In the genomic region with DNA sequence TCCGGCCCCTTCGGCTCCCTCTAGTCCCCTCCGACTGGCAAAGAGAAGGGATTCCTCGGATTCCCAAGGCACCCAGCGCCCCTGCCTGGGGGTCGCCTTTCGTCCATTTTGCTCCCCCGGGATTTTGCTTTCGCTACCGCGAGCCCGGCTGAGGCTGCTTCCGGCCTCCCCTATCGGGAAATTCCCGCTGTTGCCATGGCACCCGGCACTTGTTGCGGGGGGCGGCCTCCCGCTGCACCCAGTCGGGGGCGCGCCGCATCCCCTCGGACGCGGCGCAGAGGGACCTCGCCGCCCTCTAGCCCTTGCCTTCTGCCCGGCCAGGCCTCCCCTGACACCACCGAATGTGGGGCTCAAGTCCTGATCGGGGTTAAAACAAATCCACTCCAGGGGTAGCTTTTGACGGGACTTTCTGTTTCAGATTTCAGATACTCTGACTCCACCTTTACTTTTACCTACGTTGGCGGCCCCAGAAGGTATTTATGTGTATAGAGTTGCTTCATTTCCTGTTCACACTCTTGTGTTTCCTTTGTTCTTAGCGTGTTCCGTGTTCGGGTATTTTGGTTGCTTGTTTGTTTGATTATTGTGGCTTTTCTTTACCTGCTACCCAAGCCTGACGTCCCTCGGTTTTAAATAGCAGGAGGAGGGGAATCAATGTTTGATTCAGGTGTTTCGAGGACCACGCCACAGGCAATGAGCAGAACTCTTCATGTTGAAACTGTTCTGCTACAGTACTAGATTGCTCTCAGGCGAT, we compare ENCODE assay signal across 2 cellular contexts.
TF ChIP-seq lines count a peak whose summit lies in the region.

No MANE protein-coding gene starts in this region.

TF ChIP-seq in HEK293, 187 proteins besides CTCF, POLR2A, EP300 and RAD21 (continued from another document and continues in another):
- TF ChIP-seq GFI1B (tag by site-specific recombination; IDR thresholded peaks at IDR 0.05), result no peak
- peak; percentile 91 for TF ChIP-seq ZNF18 (tag by site-specific recombination; IDR thresholded peaks at IDR 0.05)
- TF ChIP-seq, protein P1, sequence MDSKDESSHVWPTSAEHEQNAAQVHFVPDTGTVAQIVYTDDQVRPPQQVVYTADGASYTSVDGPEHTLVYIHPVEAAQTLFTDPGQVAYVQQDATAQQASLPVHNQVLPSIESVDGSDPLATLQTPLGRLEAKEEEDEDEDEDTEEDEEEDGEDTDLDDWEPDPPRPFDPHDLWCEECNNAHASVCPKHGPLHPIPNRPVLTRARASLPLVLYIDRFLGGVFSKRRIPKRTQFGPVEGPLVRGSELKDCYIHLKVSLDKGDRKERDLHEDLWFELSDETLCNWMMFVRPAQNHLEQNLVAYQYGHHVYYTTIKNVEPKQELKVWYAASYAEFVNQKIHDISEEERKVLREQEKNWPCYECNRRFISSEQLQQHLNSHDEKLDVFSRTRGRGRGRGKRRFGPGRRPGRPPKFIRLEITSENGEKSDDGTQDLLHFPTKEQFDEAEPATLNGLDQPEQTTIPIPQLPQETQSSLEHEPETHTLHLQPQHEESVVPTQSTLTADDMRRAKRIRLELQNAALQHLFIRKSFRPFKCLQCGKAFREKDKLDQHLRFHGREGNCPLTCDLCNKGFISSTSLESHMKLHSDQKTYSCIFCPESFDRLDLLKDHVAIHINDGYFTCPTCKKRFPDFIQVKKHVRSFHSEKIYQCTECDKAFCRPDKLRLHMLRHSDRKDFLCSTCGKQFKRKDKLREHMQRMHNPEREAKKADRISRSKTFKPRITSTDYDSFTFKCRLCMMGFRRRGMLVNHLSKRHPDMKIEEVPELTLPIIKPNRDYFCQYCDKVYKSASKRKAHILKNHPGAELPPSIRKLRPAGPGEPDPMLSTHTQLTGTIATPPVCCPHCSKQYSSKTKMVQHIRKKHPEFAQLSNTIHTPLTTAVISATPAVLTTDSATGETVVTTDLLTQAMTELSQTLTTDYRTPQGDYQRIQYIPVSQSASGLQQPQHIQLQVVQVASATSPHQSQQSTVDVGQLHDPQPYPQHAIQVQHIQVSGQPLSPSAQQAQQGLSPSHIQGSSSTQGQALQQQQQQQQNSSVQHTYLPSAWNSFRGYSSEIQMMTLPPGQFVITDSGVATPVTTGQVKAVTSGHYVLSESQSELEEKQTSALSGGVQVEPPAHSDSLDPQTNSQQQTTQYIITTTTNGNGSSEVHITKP (tag by site-specific recombination; IDR thresholded peaks at IDR 0.05), result peak; percentile 77
- TF ChIP-seq ZNF660 (tag by site-specific recombination; IDR thresholded peaks at IDR 0.05), result peak; percentile 99
- TF ChIP-seq, protein P2, sequence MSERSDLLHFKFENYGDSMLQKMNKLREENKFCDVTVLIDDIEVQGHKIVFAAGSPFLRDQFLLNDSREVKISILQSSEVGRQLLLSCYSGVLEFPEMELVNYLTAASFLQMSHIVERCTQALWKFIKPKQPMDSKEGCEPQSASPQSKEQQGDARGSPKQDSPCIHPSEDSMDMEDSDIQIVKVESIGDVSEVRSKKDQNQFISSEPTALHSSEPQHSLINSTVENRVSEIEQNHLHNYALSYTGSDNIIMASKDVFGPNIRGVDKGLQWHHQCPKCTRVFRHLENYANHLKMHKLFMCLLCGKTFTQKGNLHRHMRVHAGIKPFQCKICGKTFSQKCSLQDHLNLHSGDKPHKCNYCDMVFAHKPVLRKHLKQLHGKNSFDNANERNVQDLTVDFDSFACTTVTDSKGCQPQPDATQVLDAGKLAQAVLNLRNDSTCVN (tag by site-specific recombination; optimal IDR thresholded peaks at IDR 0.05), result peak; percentile 92
- TF ChIP-seq GLIS1 (tag by site-specific recombination; IDR thresholded peaks at IDR 0.05), result peak; percentile 82
- TF ChIP-seq ZBTB20 (tag by site-specific recombination; IDR thresholded peaks at IDR 0.05), result peak; percentile 8; the same call in 1 of the 2 replicates
- TF ChIP-seq PATZ1 (tag by site-specific recombination; IDR thresholded peaks at IDR 0.05), result peak; percentile 42
- TF ChIP-seq ZNF366 (tag by site-specific recombination; conservative IDR thresholded peaks at IDR 0.05), result peak; percentile 41
- no peak for TF ChIP-seq ZNF37A (tag by site-specific recombination; IDR thresholded peaks at IDR 0.05)
- peak; percentile 98 for TF ChIP-seq SCRT2 (tag by site-specific recombination; IDR thresholded peaks at IDR 0.05)
- no peak for TF ChIP-seq ZNF416 (tag by site-specific recombination; IDR thresholded peaks at IDR 0.05)
- no peak for TF ChIP-seq ZNF324 (tag by site-specific recombination; IDR thresholded peaks at IDR 0.05)
- peak; percentile 69; the same call in 1 of the 2 replicates for TF ChIP-seq ZSCAN30 (tag by site-specific recombination; IDR thresholded peaks at IDR 0.05)
- no peak for TF ChIP-seq ZNF223 (tag by site-specific recombination; IDR thresholded peaks at IDR 0.05)
- TF ChIP-seq, protein P3, sequence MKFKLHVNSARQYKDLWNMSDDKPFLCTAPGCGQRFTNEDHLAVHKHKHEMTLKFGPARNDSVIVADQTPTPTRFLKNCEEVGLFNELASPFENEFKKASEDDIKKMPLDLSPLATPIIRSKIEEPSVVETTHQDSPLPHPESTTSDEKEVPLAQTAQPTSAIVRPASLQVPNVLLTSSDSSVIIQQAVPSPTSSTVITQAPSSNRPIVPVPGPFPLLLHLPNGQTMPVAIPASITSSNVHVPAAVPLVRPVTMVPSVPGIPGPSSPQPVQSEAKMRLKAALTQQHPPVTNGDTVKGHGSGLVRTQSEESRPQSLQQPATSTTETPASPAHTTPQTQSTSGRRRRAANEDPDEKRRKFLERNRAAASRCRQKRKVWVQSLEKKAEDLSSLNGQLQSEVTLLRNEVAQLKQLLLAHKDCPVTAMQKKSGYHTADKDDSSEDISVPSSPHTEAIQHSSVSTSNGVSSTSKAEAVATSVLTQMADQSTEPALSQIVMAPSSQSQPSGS (tag by site-specific recombination; IDR thresholded peaks at IDR 0.05; ENCODE audit: low read depth), result 0 out of 2 replicates have a peak, but pooled peaks have one; percentile 16

TF ChIP-seq in liver, 16 proteins besides CTCF, POLR2A, EP300 and RAD21 (continued from another document):
- TF ChIP-seq, protein P4, sequence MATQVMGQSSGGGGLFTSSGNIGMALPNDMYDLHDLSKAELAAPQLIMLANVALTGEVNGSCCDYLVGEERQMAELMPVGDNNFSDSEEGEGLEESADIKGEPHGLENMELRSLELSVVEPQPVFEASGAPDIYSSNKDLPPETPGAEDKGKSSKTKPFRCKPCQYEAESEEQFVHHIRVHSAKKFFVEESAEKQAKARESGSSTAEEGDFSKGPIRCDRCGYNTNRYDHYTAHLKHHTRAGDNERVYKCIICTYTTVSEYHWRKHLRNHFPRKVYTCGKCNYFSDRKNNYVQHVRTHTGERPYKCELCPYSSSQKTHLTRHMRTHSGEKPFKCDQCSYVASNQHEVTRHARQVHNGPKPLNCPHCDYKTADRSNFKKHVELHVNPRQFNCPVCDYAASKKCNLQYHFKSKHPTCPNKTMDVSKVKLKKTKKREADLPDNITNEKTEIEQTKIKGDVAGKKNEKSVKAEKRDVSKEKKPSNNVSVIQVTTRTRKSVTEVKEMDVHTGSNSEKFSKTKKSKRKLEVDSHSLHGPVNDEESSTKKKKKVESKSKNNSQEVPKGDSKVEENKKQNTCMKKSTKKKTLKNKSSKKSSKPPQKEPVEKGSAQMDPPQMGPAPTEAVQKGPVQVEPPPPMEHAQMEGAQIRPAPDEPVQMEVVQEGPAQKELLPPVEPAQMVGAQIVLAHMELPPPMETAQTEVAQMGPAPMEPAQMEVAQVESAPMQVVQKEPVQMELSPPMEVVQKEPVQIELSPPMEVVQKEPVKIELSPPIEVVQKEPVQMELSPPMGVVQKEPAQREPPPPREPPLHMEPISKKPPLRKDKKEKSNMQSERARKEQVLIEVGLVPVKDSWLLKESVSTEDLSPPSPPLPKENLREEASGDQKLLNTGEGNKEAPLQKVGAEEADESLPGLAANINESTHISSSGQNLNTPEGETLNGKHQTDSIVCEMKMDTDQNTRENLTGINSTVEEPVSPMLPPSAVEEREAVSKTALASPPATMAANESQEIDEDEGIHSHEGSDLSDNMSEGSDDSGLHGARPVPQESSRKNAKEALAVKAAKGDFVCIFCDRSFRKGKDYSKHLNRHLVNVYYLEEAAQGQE (IDR thresholded peaks at IDR 0.05), result no peak
